8 cellular contexts compared by ENCODE assay signal in the genomic region with DNA sequence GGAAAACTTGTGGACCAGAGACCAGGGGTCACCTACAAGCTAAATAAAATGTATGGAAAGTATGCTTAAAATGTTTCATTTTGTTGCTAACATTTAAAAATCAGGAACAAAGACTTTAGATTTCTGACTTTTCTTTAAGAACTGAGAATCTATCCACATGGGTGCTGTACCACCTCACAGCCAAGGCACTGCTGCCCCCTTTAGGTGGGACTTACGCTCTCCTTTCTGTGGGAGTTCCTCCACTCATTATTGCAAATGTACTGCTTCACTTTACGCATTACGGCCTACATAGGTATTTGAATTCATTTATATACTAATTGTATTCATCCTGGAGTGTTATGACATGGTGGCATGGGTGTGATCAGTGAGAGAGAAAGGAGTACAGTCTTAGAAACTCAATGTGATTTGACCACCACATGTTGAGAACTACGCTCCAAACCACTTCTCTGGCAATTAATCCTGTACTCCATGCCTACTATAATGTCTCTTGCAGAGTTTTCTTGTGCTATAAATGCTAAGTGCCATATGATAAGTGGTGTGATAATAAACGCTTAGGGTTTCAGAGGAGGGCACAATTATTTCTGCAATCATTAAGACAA. TPM values are rescaled to one million over a fixed set of nuclear protein-coding genes. Genes with fewer than 3 reads are reported as not detected.
DNase-seq lines count a peak whose midpoint lies in the region; ATAC-seq and TF ChIP-seq lines count a peak whose summit lies in the region.

No MANE protein-coding gene starts in this region.

- intact Hi-C loops in heart right ventricle (cut with DNase I) (loop anchor here in 4 of 10 donors (10.0 kb wide), 3 partner anchors 171 to 351 kb away; no protein-coding TSS in a partner anchor), Right ventricle myocardium superior (cut with DNase I) (loop anchor here (10.0 kb wide), 2 partner anchors 171 to 351 kb away; no protein-coding TSS in a partner anchor)

- peak; percentile 23 to 68 (median 59) for TF ChIP-seq CTCF in heart right ventricle (IDR thresholded peaks at IDR 0.05)

- H3K27ac ChIP-seq in heart right ventricle, result no peak overlapping the region
- H3K27ac ChIP-seq in SJCRH30, result no peak overlapping the region

- H3K4me3 ChIP-seq in heart right ventricle (no peak overlapping the region), SJCRH30 (no peak overlapping the region)

- DNase-seq in heart right ventricle (no peak), Right ventricle myocardium superior (no peak), SJCRH30 (peak; percentile 53 to 73), amniotic epithelial cell (ENCODE audit: low read depth) (peak; percentile 48), left kidney (ENCODE audit: low read depth, low spot score) (peak; percentile 63), NCI-H524 treated with DMSO at 0.1 percent for 48 hours (lab: John Stamatoyannopoulos, UW) (no peak)
- peak; percentile 70 for DNase-seq in stimulated activated CD8-positive, alpha-beta memory T cell treated with anti-CD3 and anti-CD28 coated beads, Interleukin-4, amount 100 ng/mL, for 48 hours

- H3K36me3 ChIP-seq in heart right ventricle, result no peaks in the 10 kb centered on the region
- no peaks in the 10 kb centered on the region for H3K36me3 ChIP-seq in SJCRH30

- ATAC-seq in heart right ventricle (peak in 2 of 8 donors; percentile 45 to 48), Right ventricle myocardium superior (ENCODE audit: poor library complexity) (no peak), HG03280 (IDR thresholded peaks at IDR 0.05; ENCODE audit: unreplicated experiment) (peak; percentile 59)

- H3K27me3 ChIP-seq in heart right ventricle (no peaks in the 10 kb centered on the region), SJCRH30 (no peaks in the 10 kb centered on the region)

- H3K4me1 ChIP-seq in heart right ventricle (peaks cover 0 to 9% (median 4%) of the 10 kb centered on the region in 9 donors), SJCRH30 (no peaks in the 10 kb centered on the region)

- H3K9me3 ChIP-seq in heart right ventricle, result no peaks in the 10 kb centered on the region
- H3K9me3 ChIP-seq in SJCRH30 (replicated peaks), result no peaks in the 10 kb centered on the region

- WGBS in heart right ventricle, 2 donors, result 65 to 70% methylated on average over 5 of the region's 5 CpGs

RNA-seq across cellular contexts. Expression of gene CETN3, which starts 24.7 kb away (rescaled TPM):
- total RNA-seq in heart right ventricle (10 to 100 TPM; 17.2 to 26.6 (median 21.3) TPM), Right ventricle myocardium superior (27.4 TPM)
- polyA plus RNA-seq in heart right ventricle, result 10 to 100 TPM; 14.4 to 18.4 TPM
- total RNA-seq in SJCRH30 (2014; rRNA removed; shearing (Covaris generic)), result 50.1 and 57.0 TPM in 2 replicates

RNA-seq across cellular contexts. Expression of gene MBLAC2, which starts 40.4 kb away (rescaled TPM):
- total RNA-seq in heart right ventricle, result 1 to 10 TPM; 3.1 to 4.8 (median 3.5) TPM
- polyA plus RNA-seq in heart right ventricle, result 1 to 10 TPM; 1.0 to 1.3 TPM
- 3.8 TPM for total RNA-seq in Right ventricle myocardium superior
- total RNA-seq in SJCRH30 (2014; rRNA removed; shearing (Covaris generic)), result 5.8 and 6.4 TPM in 2 replicates

RNA-seq across cellular contexts. Expression of gene POLR3G, which starts 40.4 kb away (rescaled TPM):
- 1 to 10 TPM in 2 of 10 donors, under 1 TPM in 8; 0.13 to 2.1 (median 0.54) TPM for total RNA-seq in heart right ventricle
- polyA plus RNA-seq in heart right ventricle, result 1 to 10 TPM in 1 of 2 donors, under 1 TPM in 1; 0.38 to 2.0 TPM
- 0.46 TPM for total RNA-seq in Right ventricle myocardium superior
- total RNA-seq in SJCRH30 (2014; rRNA removed; shearing (Covaris generic)), result 12.8 and 14.1 TPM in 2 replicates

Comparison
In these comparisons a context has a peak if more than half of its experiments do, and no peak if none do; other contexts are left out.
1. DNase-seq: peak in SJCRH30 (2 of 2), amniotic epithelial cell (single experiment), left kidney (single experiment) and stimulated activated CD8-positive, alpha-beta memory T cell treated with anti-CD3 and anti-CD28 coated beads, Interleukin-4, amount 100 ng/mL, for 48 hours (single experiment); none in heart right ventricle (0 of 2), Right ventricle myocardium superior (single experiment) and NCI-H524 treated with DMSO at 0.1 percent for 48 hours (single experiment).